ENCODE assay signal across 8 cellular contexts in the genomic region with DNA sequence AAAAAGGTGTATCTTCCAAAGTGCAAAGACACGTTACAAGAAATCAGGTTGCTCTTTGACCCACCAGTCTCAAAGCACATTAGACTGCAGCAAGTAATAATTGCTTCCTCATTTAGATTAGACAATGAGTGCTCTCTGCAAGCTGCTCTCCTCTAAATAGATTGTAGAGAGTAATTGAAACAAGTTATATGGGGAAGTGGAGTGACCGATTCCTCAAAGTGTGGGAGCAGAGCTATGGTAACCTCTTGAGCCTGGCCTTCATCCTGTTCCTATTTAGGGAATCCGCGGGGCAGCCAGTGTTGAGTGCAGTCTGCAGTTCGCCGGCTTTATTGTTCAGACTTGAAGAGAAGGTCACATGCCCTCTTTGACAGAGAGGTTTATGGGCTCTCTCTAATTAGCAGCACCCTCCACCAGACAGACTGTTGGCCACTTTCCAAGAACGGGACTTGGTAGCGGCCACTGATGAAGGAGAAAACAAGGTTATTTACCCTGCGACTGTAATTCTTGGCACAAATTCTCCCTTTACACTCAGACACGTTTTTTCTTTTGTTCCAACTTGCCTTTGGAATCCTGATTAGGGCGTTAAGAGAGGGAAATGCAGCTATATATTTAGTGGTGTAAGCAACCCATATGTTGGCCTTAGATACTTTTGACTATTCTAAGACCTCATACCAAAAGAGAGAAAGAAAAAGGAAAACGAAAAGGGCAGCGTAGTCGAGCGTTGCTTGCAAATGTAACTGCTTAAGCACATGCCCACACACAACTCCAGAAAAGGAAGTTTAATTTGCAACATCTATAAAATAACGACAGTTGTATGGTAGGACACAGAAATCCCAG.
DNase-seq lines count a peak whose midpoint lies in the region; ATAC-seq, FAIRE-seq and TF ChIP-seq lines count a peak whose summit lies in the region.

No MANE protein-coding gene starts in this region.

- DNase-seq in GDM1 (lab: John Stamatoyannopoulos, UW) (peak; percentile 61), HuH-7.5 (ENCODE audit: low spot score) (peak; percentile 25), bronchial epithelial cell (ENCODE audit: low read depth) (peak; percentile 73), inferior parietal cortex (ENCODE audit: extremely low spot score) (peak; percentile 77), skeletal muscle cell (ENCODE audit: low read depth) (no peak)
- DNase-seq in stimulated activated CD4-positive, alpha-beta T cell treated with anti-CD3 and anti-CD28 coated beads, Interleukin-2, amount 100 ng/mL, for 24 hours = no peak

- H3K9me2 ChIP-seq in OCI-LY1 (ENCODE audit: low read depth, low read length) = no peaks in the 10 kb centered on the region

- H3K79me2 ChIP-seq in OCI-LY1 (ENCODE audit: insufficient read depth, low read length) = no peaks in the 10 kb centered on the region

- no peaks in the 10 kb centered on the region for H3K27me3 ChIP-seq in OCI-LY1 (ENCODE audit: insufficient read depth, low read length)
- no peaks in the 10 kb centered on the region for H3K27me3 ChIP-seq in bronchial epithelial cell (ENCODE audit: control insufficient read depth, insufficient read depth, low read length)

- H3K36me3 ChIP-seq in OCI-LY1 (ENCODE audit: insufficient read depth, low read length) (no peaks in the 10 kb centered on the region), bronchial epithelial cell (ENCODE audit: control insufficient read depth, insufficient read depth, low read length) (no peaks in the 10 kb centered on the region)

- no peaks in the 10 kb centered on the region; the same call in 1 of the 2 replicates for H3F3A ChIP-seq in OCI-LY1 (ENCODE audit: insufficient read depth, low read length)

- peak overlapping the region; percentile 75 for H3K4me2 ChIP-seq in OCI-LY1 (ENCODE audit: low read length)

- FAIRE-seq in bronchial epithelial cell (lab: Jason Lieb, UNC) = no peak

- TF ChIP-seq CTCF in OCI-LY1 (IDR thresholded peaks at IDR 0.05; ENCODE audit: low read length) (no peak), bronchial epithelial cell (IDR thresholded peaks at IDR 0.05; ENCODE audit: insufficient read depth, low read length, severe bottlenecking) (no peak)

- H3K27ac ChIP-seq in OCI-LY1 (ENCODE audit: low read depth, low read length, poor library complexity, severe bottlenecking) = peak overlapping the region; percentile 91

- H4K20me1 ChIP-seq in OCI-LY1 (ENCODE audit: insufficient read depth, low read length) = no peaks in the 10 kb centered on the region

- peak overlapping the region; percentile 3; the same call in 1 of the 2 replicates for H2AFZ ChIP-seq in OCI-LY1 (ENCODE audit: low read length)

- no peaks in the 10 kb centered on the region for H3K9me3 ChIP-seq in OCI-LY1 (ENCODE audit: low read length)

- peak overlapping the region; percentile 69 for H3K4me3 ChIP-seq in OCI-LY1 (ENCODE audit: low read depth, low read length, poor library complexity, severe bottlenecking)
- peak overlapping the region; percentile 24 for H3K4me3 ChIP-seq in bronchial epithelial cell (ENCODE audit: low read depth, low read length)
- peak overlapping the region; percentile 57 for H3K4me3 ChIP-seq in skeletal muscle cell (ENCODE audit: low read depth, low read length)

- peaks cover 30% of the 10 kb centered on the region for H3K4me1 ChIP-seq in OCI-LY1 (ENCODE audit: insufficient read depth, low read length, severe bottlenecking)

- peak; percentile 34 for ATAC-seq in GM21576 (IDR thresholded peaks at IDR 0.05; ENCODE audit: unreplicated experiment)

- peak overlapping the region; percentile 66 for H3K9ac ChIP-seq in OCI-LY1 (ENCODE audit: low read length)

Comparison
In these comparisons a context has a peak if more than half of its experiments do, and no peak if none do; other contexts are left out.
1. DNase-seq: peak in GDM1 (single experiment), HuH-7.5 (single experiment), bronchial epithelial cell (single experiment) and inferior parietal cortex (single experiment); none in skeletal muscle cell (single experiment) and stimulated activated CD4-positive, alpha-beta T cell treated with anti-CD3 and anti-CD28 coated beads, Interleukin-2, amount 100 ng/mL, for 24 hours (0 of 2).
2. Peak in every context shown above with its lines, with median percentiles within 50 percentile points of each other: H3K4me3 ChIP-seq.